Comparison of ENCODE assay signal across 24 cellular contexts in genomic region chr15:74386496-74387140, GRCh38. TPM values are rescaled to one million over a fixed set of nuclear protein-coding genes. Genes with fewer than 3 reads are reported as not detected.
DNase-seq lines count a peak whose midpoint lies in the region; ATAC-seq, FAIRE-seq and TF ChIP-seq lines count a peak whose summit lies in the region.
"Had no signal": no experiment of that assay in that cellular context is flagged by ENCODE, and none has a peak within 500 bp of the region (broad histone marks: within the 10 kb centered on the region; RNA-seq: fewer than 3 reads in every experiment).

No MANE protein-coding gene starts in this region.

- H3K9me3 ChIP-seq in A549, result no peaks in the 10 kb centered on the region
- no peaks in the 10 kb centered on the region for H3K9me3 ChIP-seq in gastrocnemius medialis
- H3K9me3 ChIP-seq: esophagus squamous epithelium, heart left ventricle, uterus had no signal

- no peak for TF ChIP-seq POLR2A in A549 (IDR thresholded peaks at IDR 0.05; ENCODE audit: low read length)
- no peak for TF ChIP-seq POLR2A in gastrocnemius medialis (IDR thresholded peaks at IDR 0.05)

- intact Hi-C loops in gastrocnemius medialis (cut with DNase I; ENCODE audit: low total_unique reads), result no loop called here

- whole genome bisulfite sequencing in A549 (ENCODE audit: missing lambda C conversion rate), result 76% methylated on average over 5 of the region's 15 CpGs
- no CpG with 5 or more reads among the region's 15 CpGs for WGBS in mesendoderm (ENCODE audit: extremely low coverage, insufficient coverage, low lambda C conversion rate)

- H2AK5ac ChIP-seq in mesendoderm (ENCODE audit: low read length), result no peak overlapping the region

- no peak overlapping the region for H2BK120ac ChIP-seq in mesendoderm (ENCODE audit: low read depth, low read length)

- no peaks in the 10 kb centered on the region for H3K79me1 ChIP-seq in mesendoderm (ENCODE audit: low read length)

- H3K4me3 ChIP-seq in A549 (no peak overlapping the region), GM23338 (no peak overlapping the region), mesendoderm (ENCODE audit: low read length) (no peak overlapping the region), gastrocnemius medialis (no peak overlapping the region)
- H3K4me3 ChIP-seq: dorsolateral prefrontal cortex, esophagus squamous epithelium, heart left ventricle, smooth muscle cell, uterus had no signal

- H3K4ac ChIP-seq in mesendoderm (ENCODE audit: low read depth, low read length), result no peak overlapping the region

- H3K9me3 Mint-ChIP-seq in GM23338, result no peaks in the 10 kb centered on the region
- H3K9me3 Mint-ChIP-seq in activated T-helper 17 cell treated with anti-CD3 and anti-CD28 coated beads, Interleukin-2, amount 50 U/mL, for 72 hours, result no peaks in the 10 kb centered on the region

- no peaks in the 10 kb centered on the region for H3K36me3 ChIP-seq in GM23338 (ENCODE audit: insufficient read depth)
- no peaks in the 10 kb centered on the region for H3K36me3 ChIP-seq in mesendoderm (ENCODE audit: control insufficient read depth, insufficient read depth, low read length)
- no peaks in the 10 kb centered on the region for H3K36me3 ChIP-seq in gastrocnemius medialis
- H3K36me3 ChIP-seq: brain microvascular endothelial cell, esophagus squamous epithelium, heart left ventricle, uterus had no signal

- TF ChIP-seq CTCF in A549 (IDR thresholded peaks at IDR 0.05) (no peak), GM23338 (conservative IDR thresholded peaks at IDR 0.05; ENCODE audit: low read depth in 2 of 2) (no peak), gastrocnemius medialis (IDR thresholded peaks at IDR 0.05 in 4 of 5, conservative IDR thresholded peaks at IDR 0.05 in 1 of 5) (no peak)

- no peak for TF ChIP-seq RAD21 in A549 (conservative IDR thresholded peaks at IDR 0.05 in 1 of 2, IDR thresholded peaks at IDR 0.05 in 1 of 2)

- peak overlapping the region; percentile 40; the same call in 1 of the 2 replicates for H3K27ac Mint-ChIP-seq in GM23338
- H3K27ac Mint-ChIP-seq in activated T-helper 17 cell treated with anti-CD3 and anti-CD28 coated beads, Interleukin-2, amount 50 U/mL, for 72 hours, result peak overlapping the region; percentile 62

- no peaks in the 10 kb centered on the region for H3K9me2 ChIP-seq in GM23338 (ENCODE audit: insufficient read depth)

- no peak for TF ChIP-seq EP300 in A549 (IDR thresholded peaks at IDR 0.05)

- no peak overlapping the region for H2BK5ac ChIP-seq in mesendoderm (ENCODE audit: low read length)

- H3K4me1 Mint-ChIP-seq in GM23338, result peaks cover 21% of the 10 kb centered on the region
- H3K4me1 Mint-ChIP-seq in activated T-helper 17 cell treated with anti-CD3 and anti-CD28 coated beads, Interleukin-2, amount 50 U/mL, for 72 hours, result peaks cover 34% of the 10 kb centered on the region

- H3K4me2 ChIP-seq in A549 (no peak overlapping the region), GM23338 (no peak overlapping the region), mesendoderm (ENCODE audit: low read length) (no peak overlapping the region)
- H3K4me2 ChIP-seq: KMS-11, smooth muscle cell had no signal

- no peaks in the 10 kb centered on the region for H3K27me3 ChIP-seq in GM23338 (ENCODE audit: insufficient read depth)
- no peaks in the 10 kb centered on the region for H3K27me3 ChIP-seq in mesendoderm (ENCODE audit: insufficient read depth, low read length, poor library complexity)
- no peaks in the 10 kb centered on the region for H3K27me3 ChIP-seq in gastrocnemius medialis
- H3K27me3 ChIP-seq: brain microvascular endothelial cell, dorsolateral prefrontal cortex, heart left ventricle, uterus had no signal

- H3K79me2 ChIP-seq in GM23338 (replicated peaks; ENCODE audit: insufficient read depth), result no peaks in the 10 kb centered on the region
- H3K79me2 ChIP-seq in mesendoderm (ENCODE audit: control insufficient read depth, insufficient read depth, low read length), result no peaks in the 10 kb centered on the region

- H3K4me1 ChIP-seq in A549, result peaks cover 13% of the 10 kb centered on the region
- H3K4me1 ChIP-seq in GM23338 (ENCODE audit: insufficient read depth), result no peaks in the 10 kb centered on the region; the same call in 1 of the 2 replicates
- peaks cover 10% of the 10 kb centered on the region for H3K4me1 ChIP-seq in mesendoderm (ENCODE audit: control insufficient read depth, low read depth, low read length)
- peaks cover 12 to 13% of the 10 kb centered on the region in 2 donors for H3K4me1 ChIP-seq in gastrocnemius medialis
- H3K4me1 ChIP-seq: uterus had no signal

- no peak for FAIRE-seq in A549 (lab: Jason Lieb, UNC)
- FAIRE-seq: TTC549 had no signal

- no peaks in the 10 kb centered on the region for H3F3A ChIP-seq in GM23338 (replicated peaks; ENCODE audit: low read depth)

- H3K18ac ChIP-seq in mesendoderm (ENCODE audit: low read length), result no peak overlapping the region

- ATAC-seq in A549, result no peak
- ATAC-seq in GM23338, result no peak
- ATAC-seq in activated T-helper 17 cell treated with anti-CD3 and anti-CD28 coated beads, Interleukin-2, amount 50 U/mL, for 72 hours (replicated peaks), result no peak
- no peak for ATAC-seq in gastrocnemius medialis
- no peak for ATAC-seq in HG03439 (IDR thresholded peaks at IDR 0.05; ENCODE audit: unreplicated experiment)
- no peak for ATAC-seq in HG02970 (IDR thresholded peaks at IDR 0.05; ENCODE audit: low FRiP score, unreplicated experiment)

- H3K27ac ChIP-seq in A549 (no peak overlapping the region), GM23338 (ENCODE audit: low read depth) (no peak overlapping the region), mesendoderm (ENCODE audit: low read depth, low read length) (no peak overlapping the region), gastrocnemius medialis (no peak overlapping the region)
- H3K27ac ChIP-seq: brain microvascular endothelial cell, KMS-11, uterus had no signal

- H3K4me3 Mint-ChIP-seq in GM23338, result no peak overlapping the region
- H3K4me3 Mint-ChIP-seq in activated T-helper 17 cell treated with anti-CD3 and anti-CD28 coated beads, Interleukin-2, amount 50 U/mL, for 72 hours, result no peak overlapping the region

- no peak overlapping the region for H3K9ac ChIP-seq in mesendoderm (ENCODE audit: low read length)
- H3K9ac ChIP-seq: KMS-11 had no signal

- peaks cover 6% of the 10 kb centered on the region for H3K27me3 Mint-ChIP-seq in GM23338 (ENCODE audit: insufficient read depth, low read depth, poor library complexity)
- H3K27me3 Mint-ChIP-seq in activated T-helper 17 cell treated with anti-CD3 and anti-CD28 coated beads, Interleukin-2, amount 50 U/mL, for 72 hours, result no peaks in the 10 kb centered on the region

- POLR2A ChIA-PET in A549 (lab: Yijun Ruan, JAX), result no interaction called here

- in situ Hi-C loops in gastrocnemius medialis (cut with MboI; ENCODE audit: low sequenced_read_pairs in 4 of 4), result loop anchor here in 3 of 4 donors (5.0 to 25.0 kb wide), 2 partner anchors 51 to 376 kb away; no protein-coding TSS in a partner anchor

- peak overlapping the region; percentile 28 for H3K56ac ChIP-seq in mesendoderm (ENCODE audit: low read length)

- H2BK15ac ChIP-seq in mesendoderm (replicated peaks; ENCODE audit: low read depth), result no peak overlapping the region

- H4K8ac ChIP-seq in mesendoderm (ENCODE audit: low read depth, low read length), result no peak overlapping the region

- no peak overlapping the region for H2AFZ ChIP-seq in GM23338

- no peak overlapping the region for H4K5ac ChIP-seq in mesendoderm (ENCODE audit: low read length)

- no peak overlapping the region for H3K23ac ChIP-seq in mesendoderm (ENCODE audit: low read length)

- CTCF ChIA-PET in A549 (lab: Yijun Ruan, JAX), result interaction anchor here (1.7 to 23.0 kb wide), 4 partner anchors 9 to 48 kb away, joined by 4 to 681 read pairs (median 18); partner anchors contain the start of gene SEMA7A

- no peak for DNase-seq in A549 (ENCODE audit: low read depth in 1 of 2, low spot score in 1 of 2)
- DNase-seq in GM23338 (ENCODE audit: low spot score), result no peak
- DNase-seq in mesendoderm, result no peak
- no peak for DNase-seq in SIG-M5 treated with dmso at 0.1 percent for 504 hours (lab: John Stamatoyannopoulos, UW; ENCODE audit: unreplicated experiment)
- DNase-seq in gastrocnemius medialis, result no peak
- DNase-seq: activated CD8-positive, alpha-beta memory T cell treated with anti-CD3 and anti-CD28 coated beads for 24 hours; activated gamma-delta T cell treated with Interleukin-2 at 50 U/mL for 16 hours; brain microvascular endothelial cell; esophagus squamous epithelium; islet precursor cell; midbrain; NCI-H1417; NCI-H226; stimulated activated naive CD4-positive, alpha-beta T cell treated with Interleukin-2 at 50 U/mL for 16 hours; uterus had no signal

- no peaks in the 10 kb centered on the region for H3K36me3 Mint-ChIP-seq in GM23338 (ENCODE audit: low read depth)
- H3K36me3 Mint-ChIP-seq in activated T-helper 17 cell treated with anti-CD3 and anti-CD28 coated beads, Interleukin-2, amount 50 U/mL, for 72 hours (ENCODE audit: low read depth), result no peaks in the 10 kb centered on the region

- no peaks in the 10 kb centered on the region for H4K20me1 ChIP-seq in GM23338 (replicated peaks; ENCODE audit: insufficient read depth)

TF ChIP-seq in GM23338, 12 proteins besides CTCF, POLR2A, EP300 and RAD21 (continues in another document):
- no peak for TF ChIP-seq ZNF331 (CRISPR knock-in tag; IDR thresholded peaks at IDR 0.05; ENCODE audit: low read depth)

RNA-seq across cellular contexts. Expression of gene CYP11A1, which starts 19.2 kb away (rescaled TPM):
- polyA plus RNA-seq in A549 (2011; rRNA removed), result not detected in 2 replicates
- polyA plus RNA-seq in A549 (2012; cell fraction: cytosol; rRNA removed), result not detected in 2 replicates
- not detected in 2 replicates for polyA plus RNA-seq in A549 (2012; cell fraction: nucleus; rRNA removed)
- 0.06 TPM in 1 of 3 replicates, not detected in the others for polyA plus RNA-seq in A549 (2017; fragmentation: RNase III; extraction: RNeasy Plus Mini Kit Qiagen cat#74134 plus additional on column Dnase treatment)
- not detected in 2 replicates for polyA minus RNA-seq in A549 (2011; rRNA and poly(A)+ RNA removed)
- total RNA-seq in GM23338 (2014; rRNA removed; shearing (Covaris generic)), result 1.7 and 3.3 TPM in 2 replicates
- 1.2 and 1.9 TPM in 2 replicates for polyA plus RNA-seq in GM23338 (2016; fragmentation: Nextera tagmentation; extraction: Ambion mirVana)
- total RNA-seq in activated T-helper 17 cell treated with anti-CD3 and anti-CD28 coated beads, Interleukin-2, amount 50 U/mL, for 72 hours, result not detected
- 2.5 TPM for polyA plus RNA-seq in mesendoderm (2013, experiment 1 of 2)
- polyA plus RNA-seq in mesendoderm (2013, experiment 2 of 2), result 2.9 TPM
- total RNA-seq in gastrocnemius medialis, result 1 to 10 TPM in 1 of 4 donors, under 1 TPM in 3; 0.15 to 2.5 (median 0.67) TPM
- total RNA-seq: osteocyte had no signal

RNA-seq across cellular contexts. Expression of gene SEMA7A, which starts 47.1 kb away (rescaled TPM):
- polyA plus RNA-seq in A549 (2011; rRNA removed) (0.44 and 0.63 TPM in 2 replicates), A549 (2017; fragmentation: RNase III; extraction: RNeasy Plus Mini Kit Qiagen cat#74134 plus additional on column Dnase treatment) (1.2 to 1.7 TPM (median 1.7 TPM) in 3 replicates), GM23338 (2016; fragmentation: Nextera tagmentation; extraction: Ambion mirVana) (1.2 and 2.0 TPM in 2 replicates)
- 0.48 and 1.1 TPM in 2 replicates for polyA plus RNA-seq in A549 (2012; cell fraction: cytosol; rRNA removed)
- 3.1 and 4.8 TPM in 2 replicates for polyA plus RNA-seq in A549 (2012; cell fraction: nucleus; rRNA removed)
- polyA minus RNA-seq in A549 (2011; rRNA and poly(A)+ RNA removed), result 0.66 and 1.4 TPM in 2 replicates
- 11.2 and 14.1 TPM in 2 replicates for total RNA-seq in GM23338 (2014; rRNA removed; shearing (Covaris generic))
- 10 to 100 TPM; 11.7 to 44.9 TPM for total RNA-seq in activated T-helper 17 cell treated with anti-CD3 and anti-CD28 coated beads, Interleukin-2, amount 50 U/mL, for 72 hours
- 9.6 TPM for polyA plus RNA-seq in mesendoderm (2013, experiment 1 of 2)
- 10.6 TPM for polyA plus RNA-seq in mesendoderm (2013, experiment 2 of 2)
- 1 to 10 TPM in 3 of 4 donors, under 1 TPM in 1; 0.51 to 2.7 (median 2.4) TPM for total RNA-seq in gastrocnemius medialis
